Comparison of ENCODE assay signal across 8 cellular contexts in genomic region chr5:76082790-76083554, GRCh38. TPM values are rescaled to one million over a fixed set of nuclear protein-coding genes. Genes with fewer than 3 reads are reported as not detected.
DNase-seq lines count a peak whose midpoint lies in the region; ATAC-seq and TF ChIP-seq lines count a peak whose summit lies in the region.

Gene SV2C (plus strand): TSS chr5:76083383. CDS start chr5:76131751, 48,368 bp downstream.

- H2AFZ ChIP-seq in H9 (ENCODE audit: low read length): no peak within 1 kb of the TSS

- H3K4me1 ChIP-seq in H9 (ENCODE audit: insufficient read depth, low read length): no peaks in the 10 kb centered on the region
- peaks cover 0 to 29% (median 17%) of the 10 kb centered on the region in 4 donors for H3K4me1 ChIP-seq in sigmoid colon

- H3K36me3 Mint-ChIP-seq in H9 (ENCODE audit: insufficient read depth in 1 of 3, low read depth in 3 of 3): no peaks in the 10 kb centered on the region
- H3K36me3 Mint-ChIP-seq in activated CD4-positive, alpha-beta memory T cell treated with anti-CD3 and anti-CD28 coated beads, Interleukin-2, amount 10 ng/mL, durations not matched to agents 7 days and 5 days (ENCODE audit: low read depth): peaks cover 2% of the 10 kb centered on the region

- TF ChIP-seq EP300 in sigmoid colon (IDR thresholded peaks at IDR 0.05): no peak

- no peak within 1 kb of the TSS for H4K5ac ChIP-seq in H9 (ENCODE audit: insufficient read length, low read depth, low read length)

- no peaks in the 10 kb centered on the region for H3K79me2 ChIP-seq in H9 (ENCODE audit: insufficient read depth, low read length)

- peak; percentile 50 for ATAC-seq in left ventricle myocardium superior
- no peak for ATAC-seq in GM18511 (IDR thresholded peaks at IDR 0.05; ENCODE audit: unreplicated experiment)
- ATAC-seq in HG02798 (IDR thresholded peaks at IDR 0.05; ENCODE audit: poor library complexity, unreplicated experiment): no peak

- H3K27ac ChIP-seq in H9 (ENCODE audit: insufficient read length, low read depth, low read length) (no peak within 1 kb of the TSS), sigmoid colon (no peak within 1 kb of the TSS)

- H3K4me3 Mint-ChIP-seq in H9: peak within 1 kb of the TSS; percentile 71 to 91
- peak within 1 kb of the TSS; percentile 74 for H3K4me3 Mint-ChIP-seq in activated CD4-positive, alpha-beta memory T cell treated with anti-CD3 and anti-CD28 coated beads, Interleukin-2, amount 10 ng/mL, durations not matched to agents 7 days and 5 days

- no peak within 1 kb of the TSS for H2AK5ac ChIP-seq in H9 (ENCODE audit: insufficient read length, low read length)

- H3K27ac Mint-ChIP-seq in H9: no peak within 1 kb of the TSS; a peak in 1 of 7 replicates
- H3K27ac Mint-ChIP-seq in activated CD4-positive, alpha-beta memory T cell treated with anti-CD3 and anti-CD28 coated beads, Interleukin-2, amount 10 ng/mL, durations not matched to agents 7 days and 5 days: no peak within 1 kb of the TSS

- H3K27me3 ChIP-seq in H9 (ENCODE audit: insufficient read depth, low read length) (peaks cover 50% of the 10 kb centered on the region), sigmoid colon (peaks cover 9 to 71% (median 25%) of the 10 kb centered on the region in 3 donors)

- no peak within 1 kb of the TSS for H2BK120ac ChIP-seq in H9 (ENCODE audit: low read depth, low read length, poor library complexity, severe bottlenecking)

- intact Hi-C loops in left ventricle myocardium superior (cut with micrococcal nuclease) (no loop called here), sigmoid colon (cut with DNase I) (no loop called here)

- no peak within 1 kb of the TSS for H4K8ac ChIP-seq in H9 (replicated peaks; ENCODE audit: insufficient read length, low read depth, low read length)

- peaks cover 23 to 38% of the 10 kb centered on the region in 2 experiments for H3K4me1 Mint-ChIP-seq in H9
- H3K4me1 Mint-ChIP-seq in activated CD4-positive, alpha-beta memory T cell treated with anti-CD3 and anti-CD28 coated beads, Interleukin-2, amount 10 ng/mL, durations not matched to agents 7 days and 5 days: peaks cover 31% of the 10 kb centered on the region

- no peaks in the 10 kb centered on the region for H3K36me3 ChIP-seq in sigmoid colon

- CTCF ChIA-PET in activated CD4-positive, alpha-beta memory T cell treated with anti-CD3 and anti-CD28 coated beads, Interleukin-2, amount 10 ng/mL, durations not matched to agents 7 days and 5 days (lab: Charles Lee): no interaction called here

- no peak within 1 kb of the TSS for H3K4ac ChIP-seq in H9 (ENCODE audit: low read depth, low read length)

- no peak within 1 kb of the TSS for H3K18ac ChIP-seq in H9 (ENCODE audit: insufficient read length, low read depth, low read length)

- H2BK12ac ChIP-seq in H9 (ENCODE audit: insufficient read length, low read depth, low read length): no peak within 1 kb of the TSS

- WGBS in H9 (ENCODE audit: extremely low coverage, insufficient read length, low lambda C conversion rate): no CpG with 5 or more reads among the region's 63 CpGs
- 1% methylated on average over 63 of the region's 63 CpGs for WGBS in sigmoid colon, 2 donors

- peak within 1 kb of the TSS; percentile 98 for H3K4me2 ChIP-seq in H9 (ENCODE audit: insufficient read depth, insufficient read length, low read length)

- peaks cover 23% of the 10 kb centered on the region for H3K23me2 ChIP-seq in H9 (ENCODE audit: insufficient read length, low read depth, low read length, poor library complexity, severe bottlenecking)

- H3K23ac ChIP-seq in H9 (ENCODE audit: insufficient read length, low read depth, low read length): no peak within 1 kb of the TSS

- H2BK15ac ChIP-seq in H9 (ENCODE audit: low read depth, low read length): no peak within 1 kb of the TSS

- no peak within 1 kb of the TSS for H3T11ph ChIP-seq in H9 (ENCODE audit: low read length)

- no peaks in the 10 kb centered on the region for H3K79me1 ChIP-seq in H9 (ENCODE audit: insufficient read depth, low read depth, low read length, poor library complexity, severe bottlenecking)

- no peaks in the 10 kb centered on the region for H3K9me3 ChIP-seq in H9 (ENCODE audit: control insufficient read depth, low read depth, low read length)
- no peaks in the 10 kb centered on the region for H3K9me3 ChIP-seq in sigmoid colon

- DNase-seq in AG08396 (ENCODE audit: low spot score): peak; percentile 38
- peak; percentile 49 for DNase-seq in H9
- DNase-seq in activated CD4-positive, alpha-beta memory T cell treated with anti-CD3 and anti-CD28 coated beads, Interleukin-2, amount 10 ng/mL, durations not matched to agents 7 days and 5 days: peak; percentile 60
- DNase-seq in left ventricle myocardium superior: no peak
- no peak for DNase-seq in sigmoid colon
- no peak for DNase-seq in T1000 (lab: John Stamatoyannopoulos, UW)

- no peak within 1 kb of the TSS for H3K9ac ChIP-seq in H9 (ENCODE audit: extremely low read depth, insufficient read length, low read length)

- H3K56ac ChIP-seq in H9 (ENCODE audit: insufficient read length, low read depth, low read length): no peak within 1 kb of the TSS

- H2BK5ac ChIP-seq in H9 (ENCODE audit: insufficient read length, low read length): no peak within 1 kb of the TSS

- H3K27me3 Mint-ChIP-seq in H9 (ENCODE audit: low read depth): peaks cover 95% of the 10 kb centered on the region
- H3K27me3 Mint-ChIP-seq in activated CD4-positive, alpha-beta memory T cell treated with anti-CD3 and anti-CD28 coated beads, Interleukin-2, amount 10 ng/mL, durations not matched to agents 7 days and 5 days: peaks cover 86% of the 10 kb centered on the region

- H3K14ac ChIP-seq in H9 (ENCODE audit: insufficient read depth, low read length): no peak within 1 kb of the TSS

- POLR2A ChIA-PET in activated CD4-positive, alpha-beta memory T cell treated with anti-CD3 and anti-CD28 coated beads, Interleukin-2, amount 10 ng/mL, durations not matched to agents 7 days and 5 days (lab: Charles Lee): interaction anchor here (0.5 kb wide), 1 partner anchor 171 kb away, joined by 4 read pairs; no protein-coding TSS in a partner anchor

- no peak for TF ChIP-seq POLR2A in sigmoid colon (IDR thresholded peaks at IDR 0.05)

- no peak within 1 kb of the TSS for H2BK20ac ChIP-seq in H9 (ENCODE audit: low read depth, low read length, poor library complexity, severe bottlenecking)

- H4K91ac ChIP-seq in H9 (ENCODE audit: insufficient read length, low read depth, low read length): no peak within 1 kb of the TSS

- H3K9me3 Mint-ChIP-seq in H9: no peaks in the 10 kb centered on the region
- no peaks in the 10 kb centered on the region for H3K9me3 Mint-ChIP-seq in activated CD4-positive, alpha-beta memory T cell treated with anti-CD3 and anti-CD28 coated beads, Interleukin-2, amount 10 ng/mL, durations not matched to agents 7 days and 5 days

- TF ChIP-seq CTCF in H9 (conservative IDR thresholded peaks at IDR 0.05): no peak
- no peak for TF ChIP-seq CTCF in sigmoid colon (IDR thresholded peaks at IDR 0.05)

- peak within 1 kb of the TSS in 3 of 4 donors; percentile 16 to 29 (median 17) for H3K4me3 ChIP-seq in sigmoid colon

- H4K20me1 ChIP-seq in H9 (ENCODE audit: control insufficient read depth, insufficient read depth, insufficient read length): no peaks in the 10 kb centered on the region

RNA-seq across cellular contexts. Expression of gene SV2C, which starts in this region (rescaled TPM):
- 0.02 and 0.09 TPM in 2 replicates for total RNA-seq in H9 (2021)
- total RNA-seq in activated CD4-positive, alpha-beta memory T cell treated with anti-CD3 and anti-CD28 coated beads, Interleukin-2, amount 10 ng/mL, durations not matched to agents 7 days and 5 days: under 1 TPM; 0.28 to 0.33 TPM
- total RNA-seq in left ventricle myocardium superior: 0.05 TPM
- under 1 TPM; 0.33 to 0.71 (median 0.62) TPM for total RNA-seq in sigmoid colon
- under 1 TPM in 1 of 3 donors, not detected in 2; 0.31 TPM for polyA plus RNA-seq in sigmoid colon

Comparison
In these comparisons a context has a peak if more than half of its experiments do, and no peak if none do; other contexts are left out.
1. Peak in DNase-seq and H3K4me2 ChIP-seq in H9; RNA of the gene not detected or under 1 TPM.
2. Peak in DNase-seq in activated CD4-positive, alpha-beta memory T cell treated with anti-CD3 and anti-CD28 coated beads, Interleukin-2, amount 10 ng/mL, durations not matched to agents 7 days and 5 days; RNA of the gene not detected or under 1 TPM.
3. Peak in ATAC-seq in left ventricle myocardium superior; RNA of the gene not detected or under 1 TPM.